In genomic region chr2:38863061-38863695, GRCh38 we compare ENCODE assay signal across 20 cellular contexts. TPM values are rescaled to one million over a fixed set of nuclear protein-coding genes. Genes with fewer than 3 reads are reported as not detected.
A peak's percentile ranks its signal among the peaks of the same experiment; 100 is the strongest.
DNase-seq lines count a peak whose midpoint lies in the region; ATAC-seq, FAIRE-seq and TF ChIP-seq lines count a peak whose summit lies in the region.
"Had no signal": no experiment of that assay in that cellular context is flagged by ENCODE, and none has a peak within 500 bp of the region (broad histone marks: within the 10 kb centered on the region; RNA-seq: fewer than 3 reads in every experiment).

No MANE protein-coding gene starts in this region.

- SMC1A ChIA-PET in GM12878 (lab: Charles Lee; ENCODE audit: uncharacterized antibody, unreplicated experiment): no interaction called here

- H3K4me2 ChIP-seq in GM12878 (ENCODE audit: control insufficient read depth, insufficient read depth) (no peak overlapping the region), neural progenitor cell (no peak overlapping the region)
- H3K4me2 ChIP-seq: KMS-11 had no signal

- no peaks in the 10 kb centered on the region for H3K9me3 Mint-ChIP-seq in neural progenitor cell
- H3K9me3 Mint-ChIP-seq: naive thymus-derived CD4-positive, alpha-beta T cell; stimulated activated memory B cell treated with anti-CD40 and anti-IgM and Interleukin-4, amounts not matched to agents 10 μg/mL and 1 μg/mL and 100 μg/mL, for 72 hours had no signal

- peak; percentile 55 to 80 for ATAC-seq in activated CD4-positive, CD25-positive, alpha-beta regulatory T cell treated with anti-CD3 and anti-CD28 coated beads, Interleukin-2, amount 50 U/mL, for 24 hours
- 0 out of 3 replicates have a peak, but pooled peaks have one; percentile 26 for ATAC-seq in GM12878
- ATAC-seq in HG02642 (IDR thresholded peaks at IDR 0.05; ENCODE audit: poor library complexity, unreplicated experiment): no peak
- ATAC-seq: gastroesophageal sphincter; naive thymus-derived CD4-positive, alpha-beta T cell; Right ventricle myocardium inferior; stimulated activated memory B cell treated with anti-CD40 and anti-IgM and Interleukin-4, amounts not matched to agents 10 μg/mL and 1 μg/mL and 100 μg/mL, for 72 hours had no signal

- peak overlapping the region; percentile 16 for H3K27ac Mint-ChIP-seq in neural progenitor cell
- H3K27ac Mint-ChIP-seq: stimulated activated memory B cell treated with anti-CD40 and anti-IgM and Interleukin-4, amounts not matched to agents 10 μg/mL and 1 μg/mL and 100 μg/mL, for 72 hours had no signal

- H3F3A ChIP-seq in neural progenitor cell (ENCODE audit: low read depth): peaks cover 3% of the 10 kb centered on the region

- H3K9me3 ChIP-seq in HAP-1: no peaks in the 10 kb centered on the region
- H3K9me3 ChIP-seq in GM12878 (replicated peaks; ENCODE audit: control insufficient read depth, insufficient read depth, low read length): no peaks in the 10 kb centered on the region; the same call in 2 of the 3 replicates
- H3K9me3 ChIP-seq in neural progenitor cell (ENCODE audit: low read depth): no peaks in the 10 kb centered on the region
- H3K9me3 ChIP-seq: gastroesophageal sphincter, tibial artery had no signal

- H3K36me3 ChIP-seq in HAP-1 (replicated peaks): peaks cover 33% of the 10 kb centered on the region
- H3K36me3 ChIP-seq in GM12878 (ENCODE audit: control insufficient read depth in 2 of 2, insufficient read depth in 2 of 2, low read length in 1 of 2): peaks cover 0 to 6% of the 10 kb centered on the region in 2 experiments; a peak in 3 of 4 replicates
- peaks cover 15% of the 10 kb centered on the region for H3K36me3 ChIP-seq in neural progenitor cell

- CTCF ChIA-PET in GM12878 (lab: Yijun Ruan, JAX): interaction anchor here (0.6 kb wide), 1 partner anchor 321 kb away, joined by 3 read pairs; no protein-coding TSS in a partner anchor

- H3K4me3 Mint-ChIP-seq in neural progenitor cell: no peak overlapping the region
- H3K4me3 Mint-ChIP-seq: CD14-positive monocyte; naive thymus-derived CD4-positive, alpha-beta T cell; stimulated activated memory B cell treated with anti-CD40 and anti-IgM and Interleukin-4, amounts not matched to agents 10 μg/mL and 1 μg/mL and 100 μg/mL, for 72 hours had no signal

- H3K27me3 Mint-ChIP-seq in neural progenitor cell (ENCODE audit: insufficient read depth, low read depth): no peaks in the 10 kb centered on the region
- H3K27me3 Mint-ChIP-seq: naive thymus-derived CD4-positive, alpha-beta T cell; stimulated activated memory B cell treated with anti-CD40 and anti-IgM and Interleukin-4, amounts not matched to agents 10 μg/mL and 1 μg/mL and 100 μg/mL, for 72 hours had no signal

- no peaks in the 10 kb centered on the region for H3K4me1 Mint-ChIP-seq in neural progenitor cell
- H3K4me1 Mint-ChIP-seq: stimulated activated memory B cell treated with anti-CD40 and anti-IgM and Interleukin-4, amounts not matched to agents 10 μg/mL and 1 μg/mL and 100 μg/mL, for 72 hours had no signal

- peaks cover 36% of the 10 kb centered on the region for H3K36me3 Mint-ChIP-seq in neural progenitor cell

- TF ChIP-seq POLR2A in GM12878 (IDR thresholded peaks at IDR 0.05; ENCODE audit: low read depth, low read length): no peak

- no peak for TF ChIP-seq CTCF in GM12878 (IDR thresholded peaks at IDR 0.05 in 2 of 3, conservative IDR thresholded peaks at IDR 0.05 in 1 of 3; ENCODE audit: control insufficient read depth in 2 of 3, extremely low read depth in 1 of 3, insufficient read depth in 1 of 3, low read depth in 3 of 3, low read length in 3 of 3)
- no peak for TF ChIP-seq CTCF in neural progenitor cell (IDR thresholded peaks at IDR 0.05)

- whole genome bisulfite sequencing in GM12878 (ENCODE audit: insufficient coverage, insufficient replicate concordance, low lambda C conversion rate, missing lambda C conversion rate): 7% methylated on average over 2 of the region's 2 CpGs

- H3K4me1 ChIP-seq in HAP-1: peaks cover 14% of the 10 kb centered on the region
- no peaks in the 10 kb centered on the region for H3K4me1 ChIP-seq in GM12878 (ENCODE audit: control insufficient read depth, insufficient read depth, low read length)
- no peaks in the 10 kb centered on the region for H3K4me1 ChIP-seq in neural progenitor cell
- H3K4me1 ChIP-seq: gastroesophageal sphincter, tibial artery had no signal

- in situ Hi-C loops in HAP-1 (cut with MboI; ENCODE audit: low sequenced_read_pairs) (no loop called here), GM12878 (cut with MboI) (no loop called here)

- POLR2A ChIA-PET in GM12878 (lab: Charles Lee): no interaction called here

- no TSS peak for BruUV-seq in GM12878 (replicated peaks; lab: Mats Ljungman, UMichigan)

- H2AFZ ChIP-seq in GM12878 (ENCODE audit: control insufficient read depth, low read depth, low read length) (no peak overlapping the region), neural progenitor cell (replicated peaks) (no peak overlapping the region)

- H4K20me1 ChIP-seq in GM12878 (ENCODE audit: control insufficient read depth, insufficient read depth) (no peaks in the 10 kb centered on the region), neural progenitor cell (ENCODE audit: low read depth) (peaks cover 4% of the 10 kb centered on the region)

- H3K79me2 ChIP-seq in GM12878 (ENCODE audit: control insufficient read depth, insufficient read depth, low read length) (no peaks in the 10 kb centered on the region), neural progenitor cell (ENCODE audit: low read depth) (no peaks in the 10 kb centered on the region)

- DNase-seq in activated CD4-positive, CD25-positive, alpha-beta regulatory T cell treated with anti-CD3 and anti-CD28 coated beads, Interleukin-2, amount 50 U/mL, for 72 hours: no peak
- DNase-seq in HAP-1 (ENCODE audit: low spot score in 2 of 2) (peak; percentile 13 to 40), GM12878 (ENCODE audit: low read depth, low spot score) (no peak), neural progenitor cell (ENCODE audit: low spot score) (no peak), cerebellar nuclear complex (lab: John Stamatoyannopoulos, UW) (no peak), AG08395 (ENCODE audit: low spot score) (no peak)
- DNase-seq: central memory CD4-positive, alpha-beta T cell; DMS79; naive thymus-derived CD4-positive, alpha-beta T cell; NCI-H1048; T-helper 9 cell; tibial artery had no signal

- TF ChIP-seq RAD21 in GM12878 (IDR thresholded peaks at IDR 0.05; ENCODE audit: insufficient read depth, low read depth, low read length): no peak

- no peak for FAIRE-seq in GM12878 (lab: Jason Lieb, UNC)
- FAIRE-seq: A204.1 had no signal

- H3K9ac ChIP-seq in GM12878 (ENCODE audit: control insufficient read depth, insufficient read depth, low read length) (no peak overlapping the region), neural progenitor cell (no peak overlapping the region)
- H3K9ac ChIP-seq: KMS-11 had no signal

- no peak for TF ChIP-seq EP300 in GM12878 (IDR thresholded peaks at IDR 0.05; ENCODE audit: borderline replicate concordance in 1 of 2, control insufficient read depth in 1 of 2, low read depth in 2 of 2, low read length in 2 of 2)

- RAD21 ChIA-PET in GM12878 (lab: Charles Lee; ENCODE audit: unreplicated experiment): no interaction called here

- intact Hi-C loops in GM12878 (cut with micrococcal nuclease; ENCODE audit: unreplicated experiment): no loop called here

- H3K27me3 ChIP-seq in HAP-1 (ENCODE audit: low read depth) (no peaks in the 10 kb centered on the region), GM12878 (replicated peaks in 1 of 2; ENCODE audit: control insufficient read depth in 2 of 2, insufficient read depth in 2 of 2, low read length in 1 of 2) (no peaks in the 10 kb centered on the region), neural progenitor cell (no peaks in the 10 kb centered on the region)
- H3K27me3 ChIP-seq: gastroesophageal sphincter, tibial artery had no signal

- no peak overlapping the region for H3K4me3 ChIP-seq in HAP-1
- H3K4me3 ChIP-seq in GM12878: no peak overlapping the region
- H3K4me3 ChIP-seq in neural progenitor cell: no peak overlapping the region
- H3K4me3 ChIP-seq: gastroesophageal sphincter, tibial artery had no signal

- H3K27ac ChIP-seq in GM12878 (ENCODE audit: control insufficient read depth, insufficient read depth) (no peak overlapping the region), neural progenitor cell (no peak overlapping the region)
- H3K27ac ChIP-seq: gastroesophageal sphincter, KMS-11, tibial artery had no signal

RNA-seq across cellular contexts. Expression of gene DHX57, which starts 12.6 kb away (rescaled TPM):
- total RNA-seq in GM12878 (2013; cell fraction: nucleolus; rRNA removed): 33.8 and 35.2 TPM in 2 replicates
- total RNA-seq in GM12878 (2014; rRNA removed) (12.5 and 13.2 TPM in 2 replicates), GM12878 (2014; rRNA removed; fragmentation: Illumina TruSeq; extraction: Trizol) (17.9 and 18.0 TPM in 2 replicates), GM12878 (2021) (13.7 and 15.8 TPM in 2 replicates), neural progenitor cell (ENCODE audit: low replicate concordance) (33.3 and 33.9 TPM in 2 replicates)
- 7.1 TPM for polyA plus RNA-seq in GM12878 (2011; ENCODE audit: low read depth)
- polyA plus RNA-seq in GM12878 (2011; rRNA removed) (16.2 and 17.5 TPM in 2 replicates), GM12878 (2014; fragmentation: Illumina TruSeq; extraction: Trizol) (15.8 and 20.9 TPM in 2 replicates), GM12878 (2014; fragmentation: Nextera tagmentation; extraction: Ambion mirVana) (1 to 10 TPM; 6.5 to 7.1 TPM), GM12878 (2014; rRNA removed) (9.3 and 10.4 TPM in 2 replicates), GM12878 (2016; fragmentation: Nextera tagmentation; extraction: Ambion mirVana) (10 to 100 TPM; 16.5 to 18.0 TPM)
- 7.9 and 8.5 TPM in 2 replicates for polyA plus RNA-seq in GM12878 (2011; cell fraction: cytosol; rRNA removed)
- 11.0 and 12.5 TPM in 2 replicates for polyA plus RNA-seq in GM12878 (2011; cell fraction: nucleus; rRNA removed)
- 7.7 and 12.7 TPM in 2 replicates for polyA plus RNA-seq in GM12878 (2012)
- polyA minus RNA-seq in GM12878 (2011; rRNA and poly(A)+ RNA removed): 22.1 and 25.5 TPM in 2 replicates
- 7.9 and 13.1 TPM in 2 replicates for polyA minus RNA-seq in GM12878 (2011; cell fraction: cytosol; rRNA and poly(A)+ RNA removed)
- polyA minus RNA-seq in GM12878 (2011; cell fraction: nucleus; rRNA and poly(A)+ RNA removed): 6.4 and 10.9 TPM in 2 replicates

RNA-seq across cellular contexts. Expression of gene MORN2, which starts 12.6 kb away (rescaled TPM):
- 1.6 TPM in 1 of 2 replicates, not detected in the other for total RNA-seq in GM12878 (2013; cell fraction: nucleolus; rRNA removed)
- total RNA-seq in GM12878 (2014; rRNA removed): 2.8 and 4.4 TPM in 2 replicates
- 7.6 and 8.4 TPM in 2 replicates for total RNA-seq in GM12878 (2014; rRNA removed; fragmentation: Illumina TruSeq; extraction: Trizol)
- total RNA-seq in GM12878 (2021): 2.3 and 3.5 TPM in 2 replicates
- 7.1 TPM for polyA plus RNA-seq in GM12878 (2011; ENCODE audit: low read depth)
- polyA plus RNA-seq in GM12878 (2011; rRNA removed): 6.8 and 12.2 TPM in 2 replicates
- 2.3 and 2.8 TPM in 2 replicates for polyA plus RNA-seq in GM12878 (2011; cell fraction: cytosol; rRNA removed)
- polyA plus RNA-seq in GM12878 (2011; cell fraction: nucleus; rRNA removed): 1.7 and 2.1 TPM in 2 replicates
- 7.3 and 12.1 TPM in 2 replicates for polyA plus RNA-seq in GM12878 (2012)
- polyA plus RNA-seq in GM12878 (2014; fragmentation: Illumina TruSeq; extraction: Trizol): 7.6 and 9.1 TPM in 2 replicates
- 10 to 100 TPM; 18.7 to 19.2 TPM for polyA plus RNA-seq in GM12878 (2014; fragmentation: Nextera tagmentation; extraction: Ambion mirVana)
- 4.5 and 7.6 TPM in 2 replicates for polyA plus RNA-seq in GM12878 (2014; rRNA removed)
- polyA plus RNA-seq in GM12878 (2016; fragmentation: Nextera tagmentation; extraction: Ambion mirVana): 10 to 100 TPM; 19.0 to 26.9 TPM
- polyA minus RNA-seq in GM12878 (2011; rRNA and poly(A)+ RNA removed): 1.9 and 2.2 TPM in 2 replicates
- polyA minus RNA-seq in GM12878 (2011; cell fraction: cytosol; rRNA and poly(A)+ RNA removed): 1.5 and 2.1 TPM in 2 replicates
- polyA minus RNA-seq in GM12878 (2011; cell fraction: nucleus; rRNA and poly(A)+ RNA removed): not detected in 2 replicates
- 17.4 and 42.9 TPM in 2 replicates for total RNA-seq in neural progenitor cell (ENCODE audit: low replicate concordance)

RNA-seq across cellular contexts. Expression of gene ARHGEF33, which starts 26.5 kb away (rescaled TPM):
- total RNA-seq in GM12878 (2013; cell fraction: nucleolus; rRNA removed): 0.54 and 0.69 TPM in 2 replicates
- 0.05 and 0.06 TPM in 2 replicates for total RNA-seq in GM12878 (2014; rRNA removed)
- total RNA-seq in GM12878 (2014; rRNA removed; fragmentation: Illumina TruSeq; extraction: Trizol): not detected in 2 replicates
- total RNA-seq in GM12878 (2021): 0.08 TPM in 1 of 2 replicates, not detected in the other
- polyA plus RNA-seq in GM12878 (2011; ENCODE audit: low read depth): not detected
- polyA plus RNA-seq in GM12878 (2011; rRNA removed): 0.04 TPM in 1 of 2 replicates, not detected in the other
- 0.01 and 0.02 TPM in 2 replicates for polyA plus RNA-seq in GM12878 (2011; cell fraction: cytosol; rRNA removed)
- polyA plus RNA-seq in GM12878 (2011; cell fraction: nucleus; rRNA removed): 0.06 TPM in 2 replicates
- not detected in 2 replicates for polyA plus RNA-seq in GM12878 (2012)
- polyA plus RNA-seq in GM12878 (2014; fragmentation: Illumina TruSeq; extraction: Trizol): 0.01 TPM in 1 of 2 replicates, not detected in the other
- under 1 TPM in 1 of 2 experiments, not detected in 1; 0.08 TPM for polyA plus RNA-seq in GM12878 (2014; fragmentation: Nextera tagmentation; extraction: Ambion mirVana)
- 0.03 TPM in 1 of 2 replicates, not detected in the other for polyA plus RNA-seq in GM12878 (2014; rRNA removed)
- not detected for polyA plus RNA-seq in GM12878 (2016; fragmentation: Nextera tagmentation; extraction: Ambion mirVana)
- polyA minus RNA-seq in GM12878 (2011; rRNA and poly(A)+ RNA removed): 0.07 and 0.26 TPM in 2 replicates
- not detected in 2 replicates for polyA minus RNA-seq in GM12878 (2011; cell fraction: cytosol; rRNA and poly(A)+ RNA removed)
- not detected in 2 replicates for polyA minus RNA-seq in GM12878 (2011; cell fraction: nucleus; rRNA and poly(A)+ RNA removed)
- 0.19 and 2.5 TPM in 2 replicates for total RNA-seq in neural progenitor cell (ENCODE audit: low replicate concordance)
- polyA plus RNA-seq: CD14-positive monocyte; naive thymus-derived CD4-positive, alpha-beta T cell had no signal

Comparison
In these comparisons a context has a peak if more than half of its experiments do, and no peak if none do; other contexts are left out.
1. DNase-seq: peak in HAP-1 (2 of 2); none in activated CD4-positive, CD25-positive, alpha-beta regulatory T cell treated with anti-CD3 and anti-CD28 coated beads, Interleukin-2, amount 50 U/mL, for 72 hours (single experiment), GM12878 (single experiment), neural progenitor cell (single experiment), cerebellar nuclear complex (0 of 2) and AG08395 (single experiment).